ENCODE assay signal across 8 cellular contexts in genomic region chr12:42296503-42297109, GRCh38. TPM values are rescaled to one million over a fixed set of nuclear protein-coding genes. Genes with fewer than 3 reads are reported as not detected.
DNase-seq lines count a peak whose midpoint lies in the region; ATAC-seq and TF ChIP-seq lines count a peak whose summit lies in the region.

No MANE protein-coding gene starts in this region.

- TF ChIP-seq POLR2A in upper lobe of left lung (IDR thresholded peaks at IDR 0.05), result no peak

- H3K4me1 ChIP-seq in PC-3 (ENCODE audit: insufficient read depth, low read length) (no peaks in the 10 kb centered on the region), upper lobe of left lung (no peaks in the 10 kb centered on the region)

- intact Hi-C loops in PC-3 (cut with micrococcal nuclease), result no loop called here

- WGBS in upper lobe of left lung, 2 donors, result 84 to 92% methylated on average over 5 of the region's 5 CpGs

- DNase-seq in AG10803 (ENCODE audit: low read depth) (no peak), PC-3 (peak; percentile 49), fibroblast of villous mesenchyme (ENCODE audit: low read depth) (peak; percentile 14), upper lobe of left lung (no peak)
- DNase-seq in activated CD8-positive, alpha-beta memory T cell treated with anti-CD3 and anti-CD28 coated beads for 24 hours, result no peak

- POLR2A ChIA-PET in PC-3 (lab: Charles Lee; ENCODE audit: unreplicated experiment), result no interaction called here

- H3K4me2 ChIP-seq in PC-3 (ENCODE audit: low read length), result no peak overlapping the region

- H3K9me3 ChIP-seq in PC-3 (ENCODE audit: low read length) (no peaks in the 10 kb centered on the region), upper lobe of left lung (no peaks in the 10 kb centered on the region)

- H3K27me3 ChIP-seq in PC-3 (ENCODE audit: low read length), result no peaks in the 10 kb centered on the region
- H3K27me3 ChIP-seq in upper lobe of left lung, result no peaks in the 10 kb centered on the region

- H3K4me3 ChIP-seq in AG10803 (ENCODE audit: low read length), result no peak overlapping the region
- H3K4me3 ChIP-seq in PC-3 (ENCODE audit: low read length), result no peak overlapping the region
- H3K4me3 ChIP-seq in fibroblast of villous mesenchyme (ENCODE audit: low read depth, low read length), result no peak overlapping the region
- no peak overlapping the region for H3K4me3 ChIP-seq in upper lobe of left lung

- no TSS peak for BruUV-seq in PC-3 (replicated peaks; lab: Mats Ljungman, UMichigan)

- no peak overlapping the region for H3K9ac ChIP-seq in PC-3 (ENCODE audit: low read length)

- no peak for ATAC-seq in PC-3
- ATAC-seq in HG02642 (IDR thresholded peaks at IDR 0.05; ENCODE audit: poor library complexity, unreplicated experiment), result no peak
- no peak for ATAC-seq in upper lobe of left lung (ENCODE audit: low FRiP score in 2 of 2)
- ATAC-seq in GM21786 (IDR thresholded peaks at IDR 0.05; ENCODE audit: unreplicated experiment), result no peak

- H3K36me3 ChIP-seq in PC-3 (ENCODE audit: low read depth, low read length) (no peaks in the 10 kb centered on the region), upper lobe of left lung (no peaks in the 10 kb centered on the region)

- H3K27ac ChIP-seq in PC-3 (ENCODE audit: low read length), result no peak overlapping the region
- no peak overlapping the region for H3K27ac ChIP-seq in upper lobe of left lung

- TF ChIP-seq CTCF in AG10803 (conservative IDR thresholded peaks at IDR 0.05; ENCODE audit: low read length) (peak; percentile 39), GM12873 (IDR thresholded peaks at IDR 0.05; ENCODE audit: insufficient read depth, low read depth, low read length, missing control alignments) (peak; percentile 67), PC-3 (conservative IDR thresholded peaks at IDR 0.05; ENCODE audit: low read depth, low read length) (peak; percentile 74), fibroblast of villous mesenchyme (IDR thresholded peaks at IDR 0.05; ENCODE audit: insufficient read depth, low read depth, low read length) (peak; percentile 59), upper lobe of left lung (IDR thresholded peaks at IDR 0.05) (no peak)

- no peak overlapping the region for H2AFZ ChIP-seq in PC-3 (ENCODE audit: low read length)

- CTCF ChIA-PET in PC-3 (lab: Charles Lee), result no interaction called here

- H3K79me2 ChIP-seq in PC-3 (ENCODE audit: low read length), result no peaks in the 10 kb centered on the region

- H3K9me2 ChIP-seq in PC-3 (replicated peaks; ENCODE audit: low read length), result no peaks in the 10 kb centered on the region

- no peak for TF ChIP-seq EP300 in upper lobe of left lung (IDR thresholded peaks at IDR 0.05)

- no peaks in the 10 kb centered on the region for H4K20me1 ChIP-seq in PC-3 (ENCODE audit: low read length)

- H3F3A ChIP-seq in PC-3 (ENCODE audit: low read length, unreplicated experiment), result no peaks in the 10 kb centered on the region

RNA-seq across cellular contexts. Expression of gene ZCRB1, which starts 29.3 kb away (rescaled TPM):
- total RNA-seq in PC-3 (2014; rRNA removed), result 29.7 and 33.9 TPM in 2 replicates
- total RNA-seq in fibroblast of villous mesenchyme, result 40.2 and 42.2 TPM in 2 replicates
- 10 to 100 TPM; 18.5 to 46.8 (median 36.8) TPM for total RNA-seq in upper lobe of left lung

RNA-seq across cellular contexts. Expression of gene PPHLN1, which starts 29.4 kb away (rescaled TPM):
- total RNA-seq in PC-3 (2014; rRNA removed) (67.6 and 82.0 TPM in 2 replicates), fibroblast of villous mesenchyme (62.5 and 75.1 TPM in 2 replicates), upper lobe of left lung (10 to 100 TPM; 24.5 to 69.1 (median 46.7) TPM)

RNA-seq across cellular contexts. Expression of gene YAF2, which starts 58.6 kb away (rescaled TPM):
- total RNA-seq in PC-3 (2014; rRNA removed), result 6.8 and 7.5 TPM in 2 replicates
- 14.2 and 20.7 TPM in 2 replicates for total RNA-seq in fibroblast of villous mesenchyme
- total RNA-seq in upper lobe of left lung, result 10 to 100 TPM; 11.7 to 44.0 (median 29.8) TPM

Comparison
In these comparisons a context has a peak if more than half of its experiments do, and no peak if none do; other contexts are left out.
1. DNase-seq: peak in PC-3 (single experiment) and fibroblast of villous mesenchyme (single experiment); none in AG10803 (single experiment), activated CD8-positive, alpha-beta memory T cell treated with anti-CD3 and anti-CD28 coated beads for 24 hours (single experiment) and upper lobe of left lung (0 of 2).
2. CTCF ChIP-seq: peak in AG10803 (single experiment), GM12873 (single experiment), PC-3 (single experiment) and fibroblast of villous mesenchyme (single experiment); none in upper lobe of left lung (0 of 6).